10 cellular contexts compared by ENCODE assay signal in genomic region chr11:33377100-33377851, GRCh38. TPM values are rescaled to one million over a fixed set of nuclear protein-coding genes. Genes with fewer than 3 reads are reported as not detected.
DNase-seq lines count a peak whose midpoint lies in the region; ATAC-seq and TF ChIP-seq lines count a peak whose summit lies in the region.
"Had no signal": no experiment of that assay in that cellular context is flagged by ENCODE, and none has a peak within 500 bp of the region (broad histone marks: within the 10 kb centered on the region; RNA-seq: fewer than 3 reads in every experiment).

No MANE protein-coding gene starts in this region.

- H3K27ac Mint-ChIP-seq in progenitor cell of endocrine pancreas = no peak overlapping the region
- H3K27ac Mint-ChIP-seq: activated naive CD4-positive, alpha-beta T cell treated with anti-CD3 and anti-CD28 coated beads, Interleukin-2, amount 10 ng/mL, durations not matched to agents 7 days and 5 days; naive thymus-derived CD8-positive, alpha-beta T cell had no signal

- H3K36me3 ChIP-seq in SJCRH30 = no peaks in the 10 kb centered on the region

- no peak overlapping the region for H3K27ac ChIP-seq in SJCRH30

- no peaks in the 10 kb centered on the region for H3K9me3 Mint-ChIP-seq in progenitor cell of endocrine pancreas (ENCODE audit: low read depth)
- H3K9me3 Mint-ChIP-seq: activated naive CD4-positive, alpha-beta T cell treated with anti-CD3 and anti-CD28 coated beads, Interleukin-2, amount 10 ng/mL, durations not matched to agents 7 days and 5 days; naive thymus-derived CD8-positive, alpha-beta T cell had no signal

- peaks cover 14% of the 10 kb centered on the region for H3K4me1 Mint-ChIP-seq in progenitor cell of endocrine pancreas (ENCODE audit: low read depth)
- H3K4me1 Mint-ChIP-seq: activated naive CD4-positive, alpha-beta T cell treated with anti-CD3 and anti-CD28 coated beads, Interleukin-2, amount 10 ng/mL, durations not matched to agents 7 days and 5 days had no signal

- peaks cover 53% of the 10 kb centered on the region for H3K27me3 Mint-ChIP-seq in progenitor cell of endocrine pancreas

- H3K4me1 ChIP-seq in SJCRH30 = peaks cover 13% of the 10 kb centered on the region

- peak overlapping the region; percentile 63 for H3K4me3 Mint-ChIP-seq in progenitor cell of endocrine pancreas (ENCODE audit: low read depth)
- H3K4me3 Mint-ChIP-seq: activated naive CD4-positive, alpha-beta T cell treated with anti-CD3 and anti-CD28 coated beads, Interleukin-2, amount 10 ng/mL, durations not matched to agents 7 days and 5 days had no signal

- no peaks in the 10 kb centered on the region for H3K36me3 Mint-ChIP-seq in progenitor cell of endocrine pancreas (ENCODE audit: insufficient read depth)
- H3K36me3 Mint-ChIP-seq: activated naive CD4-positive, alpha-beta T cell treated with anti-CD3 and anti-CD28 coated beads, Interleukin-2, amount 10 ng/mL, durations not matched to agents 7 days and 5 days; naive thymus-derived CD8-positive, alpha-beta T cell had no signal

- ATAC-seq in HG03045 (IDR thresholded peaks at IDR 0.05; ENCODE audit: unreplicated experiment) (no peak), HG02852 (IDR thresholded peaks at IDR 0.05; ENCODE audit: unreplicated experiment) (no peak)
- ATAC-seq: naive thymus-derived CD8-positive, alpha-beta T cell had no signal

- DNase-seq in GM03348 (ENCODE audit: low spot score) (peak; percentile 21), SJCRH30 (no peak), fibroblast of peridontal ligament (ENCODE audit: extremely low read depth) (peak; percentile 23), progenitor cell of endocrine pancreas (ENCODE audit: low spot score, unreplicated experiment) (no peak), NCI-H345 (lab: John Stamatoyannopoulos, UW) (no peak), D341Med (ENCODE audit: low spot score) (no peak)
- DNase-seq: activated naive CD4-positive, alpha-beta T cell treated with anti-CD3 and anti-CD28 coated beads, Interleukin-2, amount 10 ng/mL, durations not matched to agents 7 days and 5 days; naive thymus-derived CD8-positive, alpha-beta T cell had no signal

- H3K4me3 ChIP-seq in SJCRH30 = peak overlapping the region; percentile 70

- TF ChIP-seq CTCF in progenitor cell of endocrine pancreas (IDR thresholded peaks at IDR 0.05; ENCODE audit: unreplicated experiment) = no peak

- no peaks in the 10 kb centered on the region for H3K27me3 ChIP-seq in SJCRH30

- H3K9me3 ChIP-seq in SJCRH30 (replicated peaks) = no peaks in the 10 kb centered on the region

RNA-seq across cellular contexts. Expression of gene KIAA1549L, which starts 1.4 kb away (rescaled TPM):
- total RNA-seq in SJCRH30 (2014; rRNA removed; shearing (Covaris generic)) = 8.2 and 8.3 TPM in 2 replicates
- total RNA-seq in progenitor cell of endocrine pancreas = 15.3 and 18.4 TPM in 2 replicates
- total RNA-seq: naive thymus-derived CD8-positive, alpha-beta T cell had no signal

Comparison
In these comparisons a context has a peak if more than half of its experiments do, and no peak if none do; other contexts are left out.
1. DNase-seq: peak in GM03348 (single experiment) and fibroblast of peridontal ligament (single experiment); none in SJCRH30 (0 of 2), progenitor cell of endocrine pancreas (single experiment), NCI-H345 (single experiment) and D341Med (single experiment).